In genomic region chrX:109624641-109625311, GRCh38 we compare ENCODE assay signal across 1 cellular context.
TF ChIP-seq lines count a peak whose summit lies in the region.

Gene KCNE5, minus strand, starts transcription at chrX:109625172. Its CDS starts 152 bp downstream, at chrX:109625020.

TF ChIP-seq in HepG2, 621 proteins besides CTCF, POLR2A, EP300 and RAD21:
- TF ChIP-seq AGO2 (optimal IDR thresholded peaks at IDR 0.05; ENCODE audit: low read depth, low read length) (peak; percentile 43), KLF16 (CRISPR knock-in tag; IDR thresholded peaks at IDR 0.05) (no peak), ZNF354B (CRISPR knock-in tag; IDR thresholded peaks at IDR 0.05) (no peak), ETS1 (CRISPR knock-in tag; IDR thresholded peaks at IDR 0.05) (no peak), ZNF484 (CRISPR knock-in tag; IDR thresholded peaks at IDR 0.05; ENCODE audit: borderline replicate concordance, low read depth) (no peak), ETV6 (CRISPR knock-in tag; conservative IDR thresholded peaks at IDR 0.05) (no peak), TOPORS (CRISPR knock-in tag; IDR thresholded peaks at IDR 0.05) (no peak), HNRNPK (IDR thresholded peaks at IDR 0.05; ENCODE audit: low read depth, low read length, poor library complexity, severe bottlenecking) (peak; percentile 26)
